14 cellular contexts compared by ENCODE assay signal in the genomic region with DNA sequence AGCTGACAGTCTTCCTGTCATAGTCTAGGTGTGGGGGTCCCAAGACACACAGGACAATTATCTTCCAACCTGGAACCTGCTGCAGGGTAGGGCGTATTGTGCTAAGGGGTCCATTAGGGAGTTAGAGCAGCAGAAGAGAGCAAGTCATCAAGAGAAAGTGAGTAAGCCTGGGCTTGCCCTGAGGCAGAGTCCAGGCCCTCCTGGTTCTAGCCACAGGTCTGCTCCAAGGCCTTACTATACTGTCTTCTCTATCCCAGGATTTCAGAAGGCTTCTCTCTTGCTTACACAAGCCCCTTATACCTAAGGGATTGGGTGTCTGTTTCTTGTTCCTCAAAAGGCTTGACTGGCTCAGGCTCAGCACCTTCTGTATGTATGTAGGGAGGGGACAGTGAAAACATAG. TPM values are rescaled to one million over a fixed set of nuclear protein-coding genes. Genes with fewer than 3 reads are reported as not detected.
"Had no signal": no experiment of that assay in that cellular context is flagged by ENCODE, and none has a peak within 500 bp of the region (broad histone marks: within the 10 kb centered on the region; RNA-seq: fewer than 3 reads in every experiment).

No MANE protein-coding gene starts in this region.

- H3K9me3 Mint-ChIP-seq: activated CD4-positive, alpha-beta T cell treated with anti-CD3 and anti-CD28 coated beads, Interleukin-2, amount 10 ng/mL, durations not matched to agents 24 days and 14 days; activated CD8-positive, alpha-beta T cell treated with anti-CD3 and anti-CD28 coated beads for 36 hours; activated naive CD4-positive, alpha-beta T cell treated with anti-CD3 and anti-CD28 coated beads for 36 hours; activated naive CD8-positive, alpha-beta T cell treated with anti-CD3 and anti-CD28 coated beads, Interleukin-2, amount 50 U/mL, for 24 hours; activated T-cell treated with anti-CD3 and anti-CD28 coated beads, Interleukin-2, amount 50 U/mL, for 4 hours; mesothelial cell of epicardium; neural crest cell; stimulated activated naive CD8-positive, alpha-beta T cell treated with anti-CD3 and anti-CD28 coated beads, Interleukin-15, Interleukin-2, amounts not matched to agents 100 ng/mL and 50 ng/mL, for 24 hours had no signal

- H3K4me1 Mint-ChIP-seq: neural crest cell had no signal

- H3K36me3 ChIP-seq: breast epithelium, gastrocnemius medialis had no signal

- H3K4me1 ChIP-seq: breast epithelium had no signal

- ATAC-seq: activated CD8-positive, alpha-beta T cell treated with anti-CD3 and anti-CD28 coated beads for 36 hours; activated naive CD8-positive, alpha-beta T cell treated with anti-CD3 and anti-CD28 coated beads, Interleukin-2, amount 50 U/mL, for 24 hours; activated T-cell treated with anti-CD3 and anti-CD28 coated beads, Interleukin-2, amount 50 U/mL, for 4 hours; left colon had no signal

- DNase-seq: activated CD4-positive, alpha-beta T cell treated with anti-CD3 and anti-CD28 coated beads, Interleukin-2, amount 10 ng/mL, durations not matched to agents 24 days and 14 days; activated CD8-positive, alpha-beta T cell treated with anti-CD3 and anti-CD28 coated beads for 36 hours; activated naive CD4-positive, alpha-beta T cell treated with anti-CD3 and anti-CD28 coated beads for 36 hours; activated naive CD8-positive, alpha-beta T cell treated with anti-CD3 and anti-CD28 coated beads, Interleukin-2, amount 50 U/mL, for 24 hours; activated T-cell treated with anti-CD3 and anti-CD28 coated beads, Interleukin-2, amount 50 U/mL, for 4 hours; erythroblast; gastrocnemius medialis; left colon had no signal

- H3K9me3 ChIP-seq: breast epithelium, gastrocnemius medialis had no signal

- H3K27me3 ChIP-seq: breast epithelium, gastrocnemius medialis had no signal

- H3K27me3 Mint-ChIP-seq: activated CD4-positive, alpha-beta T cell treated with anti-CD3 and anti-CD28 coated beads, Interleukin-2, amount 10 ng/mL, durations not matched to agents 24 days and 14 days; activated naive CD8-positive, alpha-beta T cell treated with anti-CD3 and anti-CD28 coated beads, Interleukin-2, amount 50 U/mL, for 24 hours; stimulated activated naive CD8-positive, alpha-beta T cell treated with anti-CD3 and anti-CD28 coated beads, Interleukin-15, Interleukin-2, amounts not matched to agents 100 ng/mL and 50 ng/mL, for 24 hours had no signal

- H3K27ac ChIP-seq: gastrocnemius medialis had no signal

- H3K27ac Mint-ChIP-seq: activated CD4-positive, alpha-beta T cell treated with anti-CD3 and anti-CD28 coated beads, Interleukin-2, amount 10 ng/mL, durations not matched to agents 24 days and 14 days; activated CD8-positive, alpha-beta T cell treated with anti-CD3 and anti-CD28 coated beads for 36 hours; activated naive CD4-positive, alpha-beta T cell treated with anti-CD3 and anti-CD28 coated beads for 36 hours; activated naive CD8-positive, alpha-beta T cell treated with anti-CD3 and anti-CD28 coated beads, Interleukin-2, amount 50 U/mL, for 24 hours; mesothelial cell of epicardium; progenitor cell of endocrine pancreas; stimulated activated naive CD8-positive, alpha-beta T cell treated with anti-CD3 and anti-CD28 coated beads, Interleukin-15, Interleukin-2, amounts not matched to agents 100 ng/mL and 50 ng/mL, for 24 hours had no signal

- H3K4me3 ChIP-seq: breast epithelium, coronary artery, gastrocnemius medialis had no signal

- H3K4me3 Mint-ChIP-seq: activated CD4-positive, alpha-beta T cell treated with anti-CD3 and anti-CD28 coated beads, Interleukin-2, amount 10 ng/mL, durations not matched to agents 24 days and 14 days; activated CD8-positive, alpha-beta T cell treated with anti-CD3 and anti-CD28 coated beads for 36 hours; activated naive CD4-positive, alpha-beta T cell treated with anti-CD3 and anti-CD28 coated beads for 36 hours; activated naive CD8-positive, alpha-beta T cell treated with anti-CD3 and anti-CD28 coated beads, Interleukin-2, amount 50 U/mL, for 24 hours; activated T-cell treated with anti-CD3 and anti-CD28 coated beads, Interleukin-2, amount 50 U/mL, for 4 hours; mesothelial cell of epicardium; neural crest cell; stimulated activated naive CD8-positive, alpha-beta T cell treated with anti-CD3 and anti-CD28 coated beads, Interleukin-15, Interleukin-2, amounts not matched to agents 100 ng/mL and 50 ng/mL, for 24 hours had no signal

RNA-seq across cellular contexts. Expression of gene PDLIM4, which starts 37.5 kb away (rescaled TPM):
- total RNA-seq: activated CD8-positive, alpha-beta T cell treated with anti-CD3 and anti-CD28 coated beads for 36 hours; activated naive CD4-positive, alpha-beta T cell treated with anti-CD3 and anti-CD28 coated beads for 36 hours had no signal
